In genomic region chr2:85935746-85936208, GRCh38 we compare ENCODE assay signal across 9 cellular contexts. TPM values are rescaled to one million over a fixed set of nuclear protein-coding genes. Genes with fewer than 3 reads are reported as not detected.
A peak's percentile ranks its signal among the peaks of the same experiment; 100 is the strongest.
DNase-seq lines count a peak whose midpoint lies in the region; ATAC-seq and TF ChIP-seq lines count a peak whose summit lies in the region.
"Had no signal": no experiment of that assay in that cellular context is flagged by ENCODE, and none has a peak within 500 bp of the region (broad histone marks: within the 10 kb centered on the region; RNA-seq: fewer than 3 reads in every experiment).

No MANE protein-coding gene starts in this region.

- H3K9me3 Mint-ChIP-seq in type B pancreatic cell = no peaks in the 10 kb centered on the region
- no peaks in the 10 kb centered on the region for H3K9me3 Mint-ChIP-seq in endothelial cell (ENCODE audit: unreplicated experiment)
- H3K9me3 Mint-ChIP-seq: T-helper 2 cell treated with Interferon-gamma antibody and Interleukin-4, amounts not matched to agents 5 μg/mL and 100 μg/mL, for 36 hours had no signal

- DNase-seq in HS-5 (ENCODE audit: low read depth) = peak; percentile 49
- DNase-seq in iPS DF 19.7 (ENCODE audit: low read depth, low spot score) = peak; percentile 54
- DNase-seq in type B pancreatic cell (ENCODE audit: extremely low spot score, unreplicated experiment) = no peak
- DNase-seq in endothelial cell (ENCODE audit: low spot score) = no peak
- DNase-seq in NOMO-1 (lab: John Stamatoyannopoulos, UW; ENCODE audit: unreplicated experiment in 2 of 2) = no peak
- DNase-seq in GM19238 (ENCODE audit: insufficient read length, low spot score) = no peak
- DNase-seq in aorta = no peak

- no peaks in the 10 kb centered on the region for H3K36me3 ChIP-seq in aorta (ENCODE audit: control insufficient read depth in 1 of 2, insufficient read depth in 2 of 2, low read length in 1 of 2)

- no peaks in the 10 kb centered on the region for H3K9me3 ChIP-seq in aorta (ENCODE audit: control insufficient read depth, low read length)

- H3K4me1 ChIP-seq in aorta (ENCODE audit: control insufficient read depth in 1 of 2, insufficient read depth in 2 of 2, low read length in 2 of 2) = no peaks in the 10 kb centered on the region

- intact Hi-C loops in aorta (cut with DNase I) = no loop called here

- WGBS in aorta, 2 donors = 81 to 85% methylated on average over 3 of the region's 3 CpGs

- no peak for ATAC-seq in aorta (ENCODE audit: low FRiP score)

- TF ChIP-seq CTCF in VCaP (conservative IDR thresholded peaks at IDR 0.05) = no peak
- TF ChIP-seq CTCF in type B pancreatic cell (conservative IDR thresholded peaks at IDR 0.05) = no peak
- TF ChIP-seq CTCF in endothelial cell (IDR thresholded peaks at IDR 0.05; ENCODE audit: unreplicated experiment) = no peak

- no peak overlapping the region for H3K4me3 ChIP-seq in aorta (ENCODE audit: low read length in 2 of 2)

- H3K4me1 Mint-ChIP-seq in type B pancreatic cell (ENCODE audit: unreplicated experiment) (peaks cover 30% of the 10 kb centered on the region), endothelial cell (ENCODE audit: unreplicated experiment) (peaks cover 18% of the 10 kb centered on the region)

- H3K27ac Mint-ChIP-seq in type B pancreatic cell (peak overlapping the region; percentile 76), endothelial cell (ENCODE audit: unreplicated experiment) (no peak overlapping the region)
- H3K27ac Mint-ChIP-seq: T-helper 2 cell treated with Interferon-gamma antibody and Interleukin-4, amounts not matched to agents 5 μg/mL and 100 μg/mL, for 36 hours had no signal

- H3K4me3 Mint-ChIP-seq in type B pancreatic cell (peak overlapping the region; percentile 5), endothelial cell (ENCODE audit: unreplicated experiment) (no peak overlapping the region)
- H3K4me3 Mint-ChIP-seq: T-helper 2 cell treated with Interferon-gamma antibody and Interleukin-4, amounts not matched to agents 5 μg/mL and 100 μg/mL, for 36 hours had no signal

- H3K27ac ChIP-seq in VCaP = peak overlapping the region; percentile 59
- H3K27ac ChIP-seq in aorta (ENCODE audit: low read depth in 1 of 2, low read length in 2 of 2) = no peak overlapping the region

- H3K27me3 Mint-ChIP-seq in type B pancreatic cell (no peaks in the 10 kb centered on the region), endothelial cell (ENCODE audit: unreplicated experiment) (no peaks in the 10 kb centered on the region)

- no peaks in the 10 kb centered on the region for H3K36me3 Mint-ChIP-seq in type B pancreatic cell
- H3K36me3 Mint-ChIP-seq in endothelial cell (ENCODE audit: low read depth, unreplicated experiment) = no peaks in the 10 kb centered on the region

- no peaks in the 10 kb centered on the region for H3K27me3 ChIP-seq in aorta (ENCODE audit: control insufficient read depth in 1 of 2, insufficient read depth in 2 of 2, low read length in 1 of 2)

RNA-seq across cellular contexts. Expression of gene ST3GAL5, which starts 47.0 kb away (rescaled TPM):
- total RNA-seq in type B pancreatic cell (ENCODE audit: low replicate concordance) (12.9 and 16.7 TPM in 2 replicates), endothelial cell (ENCODE audit: unreplicated experiment) (49.8 TPM), aorta (10 to 100 TPM; 15.7 to 29.8 TPM)
- 10 to 100 TPM in 1 of 2 donors, 1 to 10 TPM in 1; 3.3 to 15.8 TPM for polyA plus RNA-seq in aorta

Comparison
In these comparisons a context has a peak if more than half of its experiments do, and no peak if none do; other contexts are left out.
1. DNase-seq: peak in HS-5 (single experiment) and iPS DF 19.7 (single experiment); none in type B pancreatic cell (single experiment), endothelial cell (single experiment), NOMO-1 (0 of 2), GM19238 (single experiment) and aorta (0 of 2).